34 cellular contexts compared by ENCODE assay signal in the genomic region with DNA sequence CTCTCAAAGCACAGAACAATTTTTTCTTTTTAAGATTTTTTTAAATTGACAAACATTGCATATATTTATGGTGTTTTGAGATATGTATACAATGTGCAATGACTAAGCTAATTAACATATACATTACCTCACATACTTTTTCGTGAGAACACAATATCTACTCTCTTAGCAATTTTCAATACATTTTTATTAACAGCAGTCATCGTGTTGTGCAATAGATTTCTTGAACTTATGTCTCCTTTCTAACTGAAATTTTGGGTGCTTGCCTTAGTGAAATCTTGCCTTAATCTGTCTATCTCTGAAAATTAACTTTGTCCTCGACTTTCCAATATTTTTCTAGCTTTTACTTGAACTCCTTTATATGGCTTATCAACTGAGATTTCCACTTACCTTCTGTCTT. TPM values are rescaled to one million over a fixed set of nuclear protein-coding genes. Genes with fewer than 3 reads are reported as not detected.
"Had no signal": no experiment of that assay in that cellular context is flagged by ENCODE, and none has a peak within 500 bp of the region (broad histone marks: within the 10 kb centered on the region; RNA-seq: fewer than 3 reads in every experiment).

No MANE protein-coding gene starts in this region.

- ATAC-seq: activated CD4-positive, alpha-beta T cell treated with anti-CD3 and anti-CD28 coated beads for 36 hours; activated CD8-positive, alpha-beta memory T cell treated with anti-CD3 and anti-CD28 coated beads, Interleukin-2, amount 10 ng/mL, durations not matched to agents 7 days and 5 days; activated CD8-positive, alpha-beta T cell treated with anti-CD3 and anti-CD28 coated beads, Interleukin-2, amount 10 ng/mL, durations not matched to agents 7 days and 5 days; activated naive CD8-positive, alpha-beta T cell treated with anti-CD3 and anti-CD28 coated beads, Interleukin-2, amount 50 U/mL, for 24 hours; gastroesophageal sphincter; heart right ventricle; T-helper 17 cell had no signal

- H3K27me3 ChIP-seq: ascending aorta, breast epithelium, dorsolateral prefrontal cortex, esophagus muscularis mucosa, gastroesophageal sphincter had no signal

- H3K27ac ChIP-seq: ascending aorta, breast epithelium, coronary artery, dorsolateral prefrontal cortex, esophagus muscularis mucosa, gastroesophageal sphincter, heart right ventricle had no signal

- DNase-seq: activated CD4-positive, alpha-beta memory T cell treated with anti-CD3 and anti-CD28 coated beads for 36 hours; activated CD4-positive, alpha-beta T cell treated with anti-CD3 and anti-CD28 coated beads for 36 hours; activated CD4-positive, alpha-beta T cell treated with anti-CD3 and anti-CD28 coated beads, Interleukin-2, amount 10 ng/mL, durations not matched to agents 24 days and 14 days; activated CD4-positive, CD25-positive, alpha-beta regulatory T cell; activated CD4-positive, CD25-positive, alpha-beta regulatory T cell treated with anti-CD3 and anti-CD28 coated beads, Interleukin-2, amount 50 U/mL, for 72 hours; activated CD8-positive, alpha-beta memory T cell treated with anti-CD3 and anti-CD28 coated beads, Interleukin-2, amount 10 ng/mL, durations not matched to agents 7 days and 5 days; activated CD8-positive, alpha-beta memory T cell treated with anti-CD3 and anti-CD28 coated beads, Interleukin-2, amount 50 U/mL, for 4 hours; activated CD8-positive, alpha-beta T cell treated with anti-CD3 and anti-CD28 coated beads, Interleukin-2, amount 10 ng/mL, durations not matched to agents 7 days and 5 days; activated effector memory CD4-positive, alpha-beta T cell treated with anti-CD3 and anti-CD28 coated beads, Interleukin-2, amount 50 U/mL, for 16 hours; activated naive CD4-positive, alpha-beta T cell treated with anti-CD3 and anti-CD28 coated beads for 36 hours; activated naive CD8-positive, alpha-beta T cell treated with anti-CD3 and anti-CD28 coated beads for 36 hours; activated naive CD8-positive, alpha-beta T cell treated with anti-CD3 and anti-CD28 coated beads, Interleukin-2, amount 50 U/mL, for 24 hours; activated T-cell treated with anti-CD3 and anti-CD28 coated beads, Interleukin-2, amount 50 U/mL, for 1 hour; activated T-cell treated with anti-CD3 and anti-CD28 coated beads, Interleukin-2, amount 50 U/mL, for 48 hours; dorsolateral prefrontal cortex; effector memory CD4-positive, alpha-beta T cell; endodermal cell; erythroblast; foreskin melanocyte; heart right ventricle; T-helper 1 cell; T-helper 17 cell; T1000 had no signal

- H3K4me1 ChIP-seq: ascending aorta, breast epithelium, esophagus muscularis mucosa, gastroesophageal sphincter, heart right ventricle had no signal

- H3K36me3 ChIP-seq: ascending aorta, breast epithelium, esophagus muscularis mucosa, gastroesophageal sphincter, heart right ventricle had no signal

- H3K9me3 ChIP-seq: ascending aorta, breast epithelium, esophagus muscularis mucosa, gastroesophageal sphincter, heart right ventricle had no signal

- H3K4me3 ChIP-seq: ascending aorta, breast epithelium, coronary artery, dorsolateral prefrontal cortex, esophagus muscularis mucosa, gastroesophageal sphincter, heart right ventricle had no signal

RNA-seq across cellular contexts. Expression of gene OR10A7, which starts 6.8 kb away (rescaled TPM):
- total RNA-seq: activated CD4-positive, alpha-beta memory T cell treated with anti-CD3 and anti-CD28 coated beads for 36 hours; activated CD4-positive, alpha-beta T cell treated with anti-CD3 and anti-CD28 coated beads for 36 hours; activated CD4-positive, alpha-beta T cell treated with anti-CD3 and anti-CD28 coated beads, Interleukin-2, amount 10 ng/mL, durations not matched to agents 24 days and 14 days; activated CD8-positive, alpha-beta memory T cell treated with anti-CD3 and anti-CD28 coated beads for 36 hours; activated CD8-positive, alpha-beta memory T cell treated with anti-CD3 and anti-CD28 coated beads, Interleukin-2, amount 10 ng/mL, durations not matched to agents 7 days and 5 days; activated CD8-positive, alpha-beta T cell treated with anti-CD3 and anti-CD28 coated beads, Interleukin-2, amount 10 ng/mL, durations not matched to agents 7 days and 5 days; activated naive CD4-positive, alpha-beta T cell treated with anti-CD3 and anti-CD28 coated beads for 36 hours; activated naive CD8-positive, alpha-beta T cell treated with anti-CD3 and anti-CD28 coated beads for 36 hours; activated T-helper 1 cell treated with anti-CD3 and anti-CD28 coated beads, Interleukin-12 subunit alpha, Interleukin-12 subunit beta, Interleukin-2, Interleukin-4 antibody, amounts not matched to agents 30 ng/mL and 10 ng/mL and 1 ng/mL, durations not matched to agents 14 hours and 24 hours and 36 hours; activated T-helper 2 cell treated with anti-CD3 and anti-CD28 coated beads, Interferon-gamma antibody, Interleukin-2, Interleukin-4, amounts not matched to agents 10 μg/mL and 5 μg/mL and 100 μg/mL, durations not matched to agents 14 hours and 24 hours and 36 hours; ascending aorta; breast epithelium; cardiac septum; cerebellum; dorsolateral prefrontal cortex; endodermal cell; esophagus muscularis mucosa; gastroesophageal sphincter; glomerular endothelial cell; heart right ventricle; T-helper 17 cell had no signal
- polyA plus RNA-seq: heart right ventricle had no signal

RNA-seq across cellular contexts. Expression of gene OR6C74, which starts 16.8 kb away (rescaled TPM):
- total RNA-seq: activated CD4-positive, alpha-beta memory T cell treated with anti-CD3 and anti-CD28 coated beads for 36 hours; activated CD4-positive, alpha-beta T cell treated with anti-CD3 and anti-CD28 coated beads for 36 hours; activated CD4-positive, alpha-beta T cell treated with anti-CD3 and anti-CD28 coated beads, Interleukin-2, amount 10 ng/mL, durations not matched to agents 24 days and 14 days; activated CD8-positive, alpha-beta memory T cell treated with anti-CD3 and anti-CD28 coated beads for 36 hours; activated CD8-positive, alpha-beta memory T cell treated with anti-CD3 and anti-CD28 coated beads, Interleukin-2, amount 10 ng/mL, durations not matched to agents 7 days and 5 days; activated CD8-positive, alpha-beta T cell treated with anti-CD3 and anti-CD28 coated beads, Interleukin-2, amount 10 ng/mL, durations not matched to agents 7 days and 5 days; activated naive CD4-positive, alpha-beta T cell treated with anti-CD3 and anti-CD28 coated beads for 36 hours; activated naive CD8-positive, alpha-beta T cell treated with anti-CD3 and anti-CD28 coated beads for 36 hours; activated T-helper 1 cell treated with anti-CD3 and anti-CD28 coated beads, Interleukin-12 subunit alpha, Interleukin-12 subunit beta, Interleukin-2, Interleukin-4 antibody, amounts not matched to agents 30 ng/mL and 10 ng/mL and 1 ng/mL, durations not matched to agents 14 hours and 24 hours and 36 hours; activated T-helper 2 cell treated with anti-CD3 and anti-CD28 coated beads, Interferon-gamma antibody, Interleukin-2, Interleukin-4, amounts not matched to agents 10 μg/mL and 5 μg/mL and 100 μg/mL, durations not matched to agents 14 hours and 24 hours and 36 hours; ascending aorta; breast epithelium; cardiac septum; cerebellum; dorsolateral prefrontal cortex; endodermal cell; esophagus muscularis mucosa; gastroesophageal sphincter; glomerular endothelial cell; heart right ventricle; T-helper 17 cell had no signal
- polyA plus RNA-seq: heart right ventricle had no signal
